Comparison of ENCODE assay signal across 20 cellular contexts in genomic region chr15:92167413-92167950, GRCh38.
"Had no signal": no experiment of that assay in that cellular context is flagged by ENCODE, and none has a peak within 500 bp of the region (broad histone marks: within the 10 kb centered on the region; RNA-seq: fewer than 3 reads in every experiment).

No MANE protein-coding gene starts in this region.

- H3K9me3 Mint-ChIP-seq: activated B cell treated with CpG ODN at 0.5 μM for 24 hours; activated naive CD8-positive, alpha-beta T cell treated with anti-CD3 and anti-CD28 coated beads, Interleukin-2, amount 10 ng/mL, durations not matched to agents 7 days and 5 days; natural killer cell; T-helper 1 cell treated with Interleukin-12 subunit alpha and Interleukin-12 subunit beta and Interleukin-4 antibody, amounts not matched to agents 30 μg/mL and 1 μg/mL, for 36 hours had no signal

- H3K9me3 ChIP-seq: left lung, suprapubic skin, upper lobe of right lung had no signal

- H3K4me1 Mint-ChIP-seq: activated B cell treated with CpG ODN at 0.5 μM for 24 hours; activated naive CD8-positive, alpha-beta T cell treated with anti-CD3 and anti-CD28 coated beads, Interleukin-2, amount 10 ng/mL, durations not matched to agents 7 days and 5 days had no signal

- ATAC-seq: activated CD8-positive, alpha-beta T cell treated with anti-CD3 and anti-CD28 coated beads, Interleukin-2, amount 10 ng/mL, durations not matched to agents 7 days and 5 days; left lung; natural killer cell; upper lobe of right lung had no signal

- H3K4me3 Mint-ChIP-seq: activated B cell treated with CpG ODN at 0.5 μM for 24 hours; activated CD8-positive, alpha-beta T cell treated with anti-CD3 and anti-CD28 coated beads, Interleukin-2, amount 10 ng/mL, durations not matched to agents 7 days and 5 days; activated naive CD8-positive, alpha-beta T cell treated with anti-CD3 and anti-CD28 coated beads, Interleukin-2, amount 10 ng/mL, durations not matched to agents 7 days and 5 days; natural killer cell; T-helper 1 cell treated with Interleukin-12 subunit alpha and Interleukin-12 subunit beta and Interleukin-4 antibody, amounts not matched to agents 30 μg/mL and 1 μg/mL, for 36 hours had no signal

- H3K27ac Mint-ChIP-seq: activated B cell treated with CpG ODN at 0.5 μM for 24 hours; activated CD8-positive, alpha-beta T cell treated with anti-CD3 and anti-CD28 coated beads, Interleukin-2, amount 10 ng/mL, durations not matched to agents 7 days and 5 days; activated naive CD8-positive, alpha-beta T cell treated with anti-CD3 and anti-CD28 coated beads, Interleukin-2, amount 10 ng/mL, durations not matched to agents 7 days and 5 days; natural killer cell; T-helper 1 cell treated with Interleukin-12 subunit alpha and Interleukin-12 subunit beta and Interleukin-4 antibody, amounts not matched to agents 30 μg/mL and 1 μg/mL, for 36 hours had no signal

- H3K27ac ChIP-seq: brain microvascular endothelial cell, epithelial cell of prostate, left lung, suprapubic skin, upper lobe of right lung had no signal

- DNase-seq: activated B cell treated with CpG ODN at 0.5 μM for 24 hours; activated CD4-positive, alpha-beta T cell treated with anti-CD3 and anti-CD28 coated beads for 48 hours; activated CD8-positive, alpha-beta memory T cell treated with anti-CD3 and anti-CD28 coated beads, Interleukin-2, amount 50 U/mL, for 48 hours; activated CD8-positive, alpha-beta T cell treated with anti-CD3 and anti-CD28 coated beads, Interleukin-2, amount 10 ng/mL, durations not matched to agents 7 days and 5 days; activated naive CD8-positive, alpha-beta T cell treated with anti-CD3 and anti-CD28 coated beads, Interleukin-2, amount 10 ng/mL, durations not matched to agents 7 days and 5 days; brain microvascular endothelial cell; dermis blood vessel endothelial cell; foreskin melanocyte; islet precursor cell; left lung; mesenchymal stem cell; natural killer cell; stimulated activated CD4-positive, alpha-beta T cell treated with anti-CD3 and anti-CD28 coated beads, Interleukin-4, amount 100 ng/mL, for 4 hours; stimulated activated CD8-positive, alpha-beta memory T cell treated with anti-CD3 and anti-CD28 coated beads, Interleukin-4, amount 100 ng/mL, for 48 hours; stimulated activated naive CD4-positive, alpha-beta T cell treated with Interleukin-2 at 50 U/mL for 16 hours; upper lobe of right lung had no signal

- H3K36me3 ChIP-seq: brain microvascular endothelial cell had no signal

- H3K4me3 ChIP-seq: left lung, smooth muscle cell, suprapubic skin, upper lobe of right lung had no signal

- H3K4me1 ChIP-seq: left lung, suprapubic skin, upper lobe of right lung had no signal

- H3K27me3 Mint-ChIP-seq: activated B cell treated with CpG ODN at 0.5 μM for 24 hours had no signal

- H3K27me3 ChIP-seq: brain microvascular endothelial cell, left lung, suprapubic skin, upper lobe of right lung had no signal
